In genomic region chr7:142485617-142486226, GRCh38 we compare ENCODE assay signal across 11 cellular contexts.
A peak's percentile ranks its signal among the peaks of the same experiment; 100 is the strongest.
DNase-seq lines count a peak whose midpoint lies in the region; ATAC-seq, FAIRE-seq and TF ChIP-seq lines count a peak whose summit lies in the region.
"Had no signal": no experiment of that assay in that cellular context is flagged by ENCODE, and none has a peak within 500 bp of the region (broad histone marks: within the 10 kb centered on the region; RNA-seq: fewer than 3 reads in every experiment).

No MANE protein-coding gene starts in this region.

- TF ChIP-seq CTCF in A549 (IDR thresholded peaks at IDR 0.05) = 0 out of 3 replicates have a peak, but pooled peaks have one; percentile 9
- peak; percentile 56 for TF ChIP-seq CTCF in SK-N-SH (IDR thresholded peaks at IDR 0.05)
- TF ChIP-seq CTCF in fibroblast of lung (conservative IDR thresholded peaks at IDR 0.05 in 1 of 2, IDR thresholded peaks at IDR 0.05 in 1 of 2; ENCODE audit: low read depth in 1 of 2, low read length in 2 of 2) = peak; percentile 38 to 47

- H3K9me3 ChIP-seq in A549 = no peaks in the 10 kb centered on the region
- no peaks in the 10 kb centered on the region for H3K9me3 ChIP-seq in SK-N-SH
- no peaks in the 10 kb centered on the region for H3K9me3 ChIP-seq in fibroblast of lung (ENCODE audit: control insufficient read depth, insufficient read depth, low read depth, low read length)

- intact Hi-C loops in Right ventricle myocardium inferior (cut with DNase I) = no loop called here

- no peaks in the 10 kb centered on the region for H3K79me2 ChIP-seq in SK-N-SH (ENCODE audit: insufficient read depth)
- no peaks in the 10 kb centered on the region for H3K79me2 ChIP-seq in fibroblast of lung (ENCODE audit: control insufficient read depth, insufficient read depth, low read length)

- FAIRE-seq in A549 (lab: Jason Lieb, UNC) = no peak
- FAIRE-seq: endometrium, GM18507 had no signal

- no peak overlapping the region for H3K27ac ChIP-seq in A549
- no peak overlapping the region for H3K27ac ChIP-seq in SK-N-SH (ENCODE audit: low read depth in 2 of 2, low read length in 1 of 2)
- no peak overlapping the region for H3K27ac ChIP-seq in fibroblast of lung (ENCODE audit: insufficient read depth, low read length)

- DNase-seq in A549 (ENCODE audit: low read depth in 1 of 2, low spot score in 1 of 2) (peak in 1 of 2 experiments; percentile 9), GDM1 (lab: John Stamatoyannopoulos, UW) (peak; percentile 47), SK-N-SH (peak; percentile 15), fibroblast of lung (ENCODE audit: low read depth in 2 of 2) (no peak), DMS79 (lab: John Stamatoyannopoulos, UW) (no peak), Right ventricle myocardium inferior (ENCODE audit: missing footprints) (no peak)
- DNase-seq: T1000 had no signal

- POLR2A ChIA-PET in A549 (lab: Yijun Ruan, JAX) = no interaction called here
- POLR2A ChIA-PET in SK-N-SH (lab: Yijun Ruan, JAX) = no interaction called here

- TF ChIP-seq EP300 in A549 (IDR thresholded peaks at IDR 0.05) = no peak
- TF ChIP-seq EP300 in SK-N-SH (IDR thresholded peaks at IDR 0.05; ENCODE audit: borderline replicate concordance in 1 of 2, low read depth in 1 of 2, low read length in 1 of 2) = no peak

- CTCF ChIA-PET in A549 (lab: Yijun Ruan, JAX) (interaction anchor here (1.0 to 3.4 kb wide), 4 partner anchors 11 to 297 kb away, joined by 3 to 16 read pairs (median 8); no protein-coding TSS in a partner anchor), SK-N-SH (lab: Yijun Ruan, JAX) (interaction anchor here (0.6 to 13.5 kb wide), 13 partner anchors 9 to 839 kb away, joined by 3 to 196 read pairs (median 4); no protein-coding TSS in a partner anchor)

- H3K4me3 ChIP-seq in A549 = no peak overlapping the region
- H3K4me3 ChIP-seq in SK-N-SH (ENCODE audit: low read depth in 2 of 2, low read length in 1 of 2) = no peak overlapping the region
- no peak overlapping the region for H3K4me3 ChIP-seq in fibroblast of lung (replicated peaks in 1 of 4; ENCODE audit: control extremely low read depth in 1 of 4, insufficient read depth in 1 of 4, low read depth in 3 of 4, low read length in 4 of 4)

- H3K4me1 ChIP-seq in A549 (no peaks in the 10 kb centered on the region), SK-N-SH (ENCODE audit: control insufficient read depth in 1 of 2, insufficient read depth in 2 of 2, low read depth in 1 of 2, low read length in 1 of 2) (peaks cover 0 to 2% of the 10 kb centered on the region in 2 experiments; a peak in 1 of 4 replicates), fibroblast of lung (ENCODE audit: control insufficient read depth, extremely low read depth, insufficient read depth, low read length) (peaks cover 2% of the 10 kb centered on the region)

- ATAC-seq in A549 (peak in 1 of 2 experiments; percentile 47; a peak in 3 of 6 replicates), HG02884 (IDR thresholded peaks at IDR 0.05; ENCODE audit: unreplicated experiment) (no peak), HG02870 (IDR thresholded peaks at IDR 0.05; ENCODE audit: unreplicated experiment) (no peak), Right ventricle myocardium inferior (no peak)

- H4K20me1 ChIP-seq in SK-N-SH (ENCODE audit: insufficient read depth) (no peaks in the 10 kb centered on the region), fibroblast of lung (ENCODE audit: control insufficient read depth, extremely low read depth, insufficient read depth, low read length) (no peaks in the 10 kb centered on the region)

- H3K9ac ChIP-seq in SK-N-SH = no peak overlapping the region
- no peak overlapping the region for H3K9ac ChIP-seq in fibroblast of lung (ENCODE audit: insufficient read depth, low read length)

- TF ChIP-seq POLR2A in A549 (IDR thresholded peaks at IDR 0.05; ENCODE audit: low read length) = no peak

- peaks cover 10% of the 10 kb centered on the region; the same call in 1 of the 2 replicates for H3K27me3 ChIP-seq in SK-N-SH (ENCODE audit: insufficient read depth)
- no peaks in the 10 kb centered on the region for H3K27me3 ChIP-seq in fibroblast of lung (ENCODE audit: control insufficient read depth, insufficient read depth, low read length)

- TF ChIP-seq RAD21 in A549 (conservative IDR thresholded peaks at IDR 0.05 in 1 of 2, IDR thresholded peaks at IDR 0.05 in 1 of 2) (no peak), SK-N-SH (IDR thresholded peaks at IDR 0.05; ENCODE audit: low read length) (no peak)

- H3K4me2 ChIP-seq in A549 (no peak overlapping the region), SK-N-SH (no peak overlapping the region), fibroblast of lung (ENCODE audit: extremely low read depth, insufficient read depth, low read length) (no peak overlapping the region)

- no peaks in the 10 kb centered on the region for H3F3A ChIP-seq in SK-N-SH (replicated peaks; ENCODE audit: insufficient read depth)

- H3K36me3 ChIP-seq in SK-N-SH (replicated peaks in 1 of 2; ENCODE audit: control insufficient read depth in 1 of 2, insufficient read depth in 2 of 2, low read length in 1 of 2) (no peaks in the 10 kb centered on the region), fibroblast of lung (ENCODE audit: control insufficient read depth, insufficient read depth, low read length) (no peaks in the 10 kb centered on the region)

- no peaks in the 10 kb centered on the region for H3K9me2 ChIP-seq in SK-N-SH

- 47% methylated on average over 7 of the region's 7 CpGs for WGBS in A549 (ENCODE audit: missing lambda C conversion rate)
- 77% methylated on average over 7 of the region's 7 CpGs for WGBS in SK-N-SH (ENCODE audit: low lambda C conversion rate)

- H2AFZ ChIP-seq in SK-N-SH (ENCODE audit: low read depth) (no peak overlapping the region), fibroblast of lung (ENCODE audit: low read length) (no peak overlapping the region)

TF ChIP-seq in A549, 52 proteins besides CTCF, POLR2A, EP300 and RAD21 (continues in another document):
- no peak for TF ChIP-seq CBX2 (IDR thresholded peaks at IDR 0.05; ENCODE audit: borderline replicate concordance, low read depth)
- no peak for TF ChIP-seq PHF8 (IDR thresholded peaks at IDR 0.05; ENCODE audit: borderline replicate concordance, low read depth)
- TF ChIP-seq REST (IDR thresholded peaks at IDR 0.05) = no peak
- TF ChIP-seq ZFP36 (IDR thresholded peaks at IDR 0.05; ENCODE audit: borderline replicate concordance, partially characterized antibody) = no peak
- TF ChIP-seq EHF (CRISPR knock-in tag; IDR thresholded peaks at IDR 0.05) = no peak
- no peak for TF ChIP-seq ZSCAN20 (CRISPR knock-in tag; IDR thresholded peaks at IDR 0.05)

TF ChIP-seq in SK-N-SH, 30 proteins besides CTCF, POLR2A, EP300 and RAD21:
- no peak for TF ChIP-seq FOXJ3 (CRISPR knock-in tag; IDR thresholded peaks at IDR 0.05)
- TF ChIP-seq RFX5 (IDR thresholded peaks at IDR 0.05; ENCODE audit: low read length) = no peak
- no peak for TF ChIP-seq JUND (IDR thresholded peaks at IDR 0.05)
- no peak for TF ChIP-seq NRF1 (IDR thresholded peaks at IDR 0.05; ENCODE audit: low read depth, low read length)
TF ChIP-seq in SK-N-SH: peak in this region for 0.

Comparison
In these comparisons a context has a peak if more than half of its experiments do, and no peak if none do; other contexts are left out.
1. DNase-seq: peak in GDM1 (single experiment) and SK-N-SH (single experiment); none in fibroblast of lung (0 of 2), DMS79 (single experiment) and Right ventricle myocardium inferior (single experiment).
2. Of the 12 proteins assayed by ChIP-seq in both A549 and SK-N-SH: peak only in A549: none; only in SK-N-SH: none; in both: CTCF; in neither: 11.
3. Peak in every context shown above with its lines, with median percentiles within 50 percentile points of each other: CTCF ChIP-seq.